12 cellular contexts compared by ENCODE assay signal in genomic region chr22:16949561-16949960, GRCh38. TPM values are rescaled to one million over a fixed set of nuclear protein-coding genes. Genes with fewer than 3 reads are reported as not detected.
DNase-seq lines count a peak whose midpoint lies in the region; ATAC-seq and TF ChIP-seq lines count a peak whose summit lies in the region.
"Had no signal": no experiment of that assay in that cellular context is flagged by ENCODE, and none has a peak within 500 bp of the region (broad histone marks: within the 10 kb centered on the region; RNA-seq: fewer than 3 reads in every experiment).

No MANE protein-coding gene starts in this region.

- no peak for DNase-seq in activated CD4-positive, CD25-positive, alpha-beta regulatory T cell treated with anti-CD3 and anti-CD28 coated beads, Interleukin-2, amount 50 U/mL, for 72 hours
- DNase-seq in OCI-LY7 (ENCODE audit: low spot score) (no peak), RWPE1 (ENCODE audit: low spot score) (no peak), LoVo (ENCODE audit: low spot score) (no peak)
- DNase-seq: left cardiac atrium, trophoblast cell had no signal

- no TSS peak for BruUV-seq in OCI-LY7 (replicated peaks; lab: Mats Ljungman, UMichigan)

- H3K27ac ChIP-seq in OCI-LY7 (ENCODE audit: low read depth, low read length, poor library complexity, severe bottlenecking) (no peak overlapping the region), parathyroid adenoma (no peak overlapping the region), RWPE1 (no peak overlapping the region)
- H3K27ac ChIP-seq: A549, gastroesophageal sphincter had no signal

- H3K9me3 ChIP-seq in OCI-LY7 (ENCODE audit: low read length) (no peaks in the 10 kb centered on the region), parathyroid adenoma (ENCODE audit: control insufficient read depth, low read length) (no peaks in the 10 kb centered on the region)
- H3K9me3 ChIP-seq: A549, gastroesophageal sphincter had no signal

- CTCF ChIA-PET in OCI-LY7 (lab: Charles Lee; ENCODE audit: unreplicated experiment) (no interaction called here), RWPE1 (lab: Yijun Ruan, JAX) (no interaction called here)

- H3K9ac ChIP-seq in parathyroid adenoma = no peak overlapping the region

- H3K4me2 ChIP-seq in OCI-LY7 (ENCODE audit: low read length) (no peak overlapping the region), parathyroid adenoma (ENCODE audit: low read length) (no peak overlapping the region)
- H3K4me2 ChIP-seq: A549 had no signal

- H3K4me3 ChIP-seq in OCI-LY7 (ENCODE audit: low read depth, low read length, poor library complexity, severe bottlenecking) = no peak overlapping the region
- no peak overlapping the region for H3K4me3 ChIP-seq in parathyroid adenoma (ENCODE audit: low read depth, low read length)
- H3K4me3 ChIP-seq: A549, gastroesophageal sphincter had no signal

- no peaks in the 10 kb centered on the region for H4K20me1 ChIP-seq in OCI-LY7 (ENCODE audit: insufficient read depth, low read length)

- H3K36me3 ChIP-seq in OCI-LY7 (ENCODE audit: insufficient read depth, low read length) (no peaks in the 10 kb centered on the region), parathyroid adenoma (ENCODE audit: control insufficient read depth, insufficient read depth, low read length) (no peaks in the 10 kb centered on the region)
- H3K36me3 ChIP-seq: gastroesophageal sphincter had no signal

- no peaks in the 10 kb centered on the region for H3K27me3 ChIP-seq in parathyroid adenoma (ENCODE audit: control insufficient read depth, insufficient read depth, low read length)
- H3K27me3 ChIP-seq: gastroesophageal sphincter had no signal

- peaks cover 11% of the 10 kb centered on the region for H3K4me1 ChIP-seq in OCI-LY7 (ENCODE audit: insufficient read depth, low read length, poor library complexity, severe bottlenecking)
- no peaks in the 10 kb centered on the region for H3K4me1 ChIP-seq in parathyroid adenoma
- H3K4me1 ChIP-seq: A549, gastroesophageal sphincter had no signal

- intact Hi-C loops in OCI-LY7 (cut with micrococcal nuclease; ENCODE audit: unreplicated experiment) = no loop called here

- peak; percentile 36 to 38 for ATAC-seq in activated CD4-positive, CD25-positive, alpha-beta regulatory T cell treated with anti-CD3 and anti-CD28 coated beads, Interleukin-2, amount 50 U/mL, for 24 hours
- ATAC-seq in GM18511 (IDR thresholded peaks at IDR 0.05; ENCODE audit: unreplicated experiment) (peak; percentile 56), HG02973 (IDR thresholded peaks at IDR 0.05; ENCODE audit: unreplicated experiment) (no peak)
- ATAC-seq: A549, gastroesophageal sphincter had no signal

- POLR2A ChIA-PET in OCI-LY7 (lab: Charles Lee) = interaction anchor here (1.3 kb wide), 1 partner anchor 26 kb away, joined by 3 read pairs; no protein-coding TSS in a partner anchor
- POLR2A ChIA-PET in RWPE1 (lab: Yijun Ruan, JAX; ENCODE audit: low non-redundant PET) = no interaction called here

- no peaks in the 10 kb centered on the region for H3K9me2 ChIP-seq in OCI-LY7 (ENCODE audit: insufficient read depth, low read length)

- H2AFZ ChIP-seq in OCI-LY7 (ENCODE audit: low read length) = peak overlapping the region; percentile 8; the same call in 1 of the 2 replicates
- peak overlapping the region; percentile 50 for H2AFZ ChIP-seq in parathyroid adenoma

- H3K79me2 ChIP-seq in OCI-LY7 (ENCODE audit: insufficient read depth, low read depth, low read length) (no peaks in the 10 kb centered on the region), parathyroid adenoma (no peaks in the 10 kb centered on the region)

- TF ChIP-seq CTCF in OCI-LY7 (conservative IDR thresholded peaks at IDR 0.05; ENCODE audit: low read length) = no peak
- TF ChIP-seq CTCF in parathyroid adenoma (IDR thresholded peaks at IDR 0.05) = no peak
- TF ChIP-seq CTCF in RWPE1 (conservative IDR thresholded peaks at IDR 0.05; ENCODE audit: low read depth) = no peak

RNA-seq across cellular contexts. Expression of gene GAB4, which starts 58.5 kb away (rescaled TPM):
- total RNA-seq in OCI-LY7 (2014; rRNA removed; shearing (Covaris generic)) = not detected in 2 replicates
- not detected in 2 replicates for total RNA-seq in OCI-LY7 (2022)
- total RNA-seq: gastroesophageal sphincter, left cardiac atrium had no signal
